20 cellular contexts compared by ENCODE assay signal in the genomic region with DNA sequence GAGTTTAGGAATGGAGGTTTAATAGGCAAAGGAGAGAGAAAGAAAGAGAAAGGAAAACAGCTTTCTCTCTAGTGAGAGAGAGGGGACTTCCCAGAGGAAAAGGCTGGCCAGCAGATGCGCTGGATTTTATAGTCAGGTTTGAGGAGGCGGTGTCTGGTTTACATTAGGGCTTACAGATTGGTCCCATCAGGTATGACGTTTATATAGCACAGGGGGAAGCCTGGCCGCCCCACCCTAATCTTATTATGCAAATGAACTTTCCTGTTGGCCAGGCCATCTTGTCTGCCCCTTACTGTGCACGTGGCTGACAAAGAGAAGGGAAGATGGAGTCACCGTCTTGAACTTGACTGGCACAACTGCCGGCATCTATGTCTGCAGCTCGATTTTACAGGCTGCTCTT.
"Had no signal": no experiment of that assay in that cellular context is flagged by ENCODE, and none has a peak within 500 bp of the region (broad histone marks: within the 10 kb centered on the region; RNA-seq: fewer than 3 reads in every experiment).

No MANE protein-coding gene starts in this region.

- DNase-seq: activated B cell treated with CpG ODN at 0.5 μM for 24 hours; activated CD4-positive, alpha-beta T cell treated with anti-CD3 and anti-CD28 coated beads, Interleukin-2, amount 10 ng/mL, durations not matched to agents 24 days and 14 days; activated CD8-positive, alpha-beta memory T cell treated with anti-CD3 and anti-CD28 coated beads for 24 hours; activated naive CD4-positive, alpha-beta T cell treated with anti-CD3 and anti-CD28 coated beads, Interleukin-2, amount 50 U/mL, for 16 hours; body of pancreas; foreskin melanocyte; heart right ventricle; left ventricle myocardium superior; stimulated activated CD4-positive, alpha-beta T cell treated with anti-CD3 and anti-CD28 coated beads, Interleukin-4, amount 100 ng/mL, for 4 hours; stimulated activated naive CD8-positive, alpha-beta T cell treated with anti-CD3 and anti-CD28 coated beads, Interleukin-15, amount 100 ng/mL, for 72 hours; T-helper 17 cell had no signal

- H3K4me1 Mint-ChIP-seq: activated B cell treated with CpG ODN at 0.5 μM for 24 hours; activated CD4-positive, alpha-beta T cell treated with anti-CD3 and anti-CD28 coated beads, Interleukin-2, amount 10 ng/mL, durations not matched to agents 24 days and 14 days; stimulated activated naive CD8-positive, alpha-beta T cell treated with anti-CD3 and anti-CD28 coated beads, Interleukin-15, amount 100 ng/mL, for 72 hours; T-helper 17 cell had no signal

- ATAC-seq: body of pancreas, heart right ventricle, left ventricle myocardium superior, T-helper 17 cell had no signal

- H3K4me1 ChIP-seq: body of pancreas had no signal

- H3K27me3 ChIP-seq: body of pancreas, esophagus muscularis mucosa, heart right ventricle, right atrium auricular region had no signal

- H3K27ac Mint-ChIP-seq: activated B cell treated with CpG ODN at 0.5 μM for 24 hours; activated CD4-positive, alpha-beta T cell treated with anti-CD3 and anti-CD28 coated beads, Interleukin-2, amount 10 ng/mL, durations not matched to agents 24 days and 14 days; mesothelial cell of epicardium; stimulated activated naive CD8-positive, alpha-beta T cell treated with anti-CD3 and anti-CD28 coated beads, Interleukin-15, amount 100 ng/mL, for 72 hours; T-helper 17 cell had no signal

- H3K36me3 ChIP-seq: esophagus muscularis mucosa, heart right ventricle, neutrophil, right atrium auricular region had no signal

- H3K36me3 Mint-ChIP-seq: mesothelial cell of epicardium had no signal

- H3K4me3 Mint-ChIP-seq: activated B cell treated with CpG ODN at 0.5 μM for 24 hours; activated CD4-positive, alpha-beta T cell treated with anti-CD3 and anti-CD28 coated beads, Interleukin-2, amount 10 ng/mL, durations not matched to agents 24 days and 14 days; mesothelial cell of epicardium; stimulated activated naive CD8-positive, alpha-beta T cell treated with anti-CD3 and anti-CD28 coated beads, Interleukin-15, amount 100 ng/mL, for 72 hours; T-helper 17 cell had no signal

- H3K27ac ChIP-seq: body of pancreas, esophagus muscularis mucosa, heart right ventricle, neutrophil, right atrium auricular region had no signal

- H3K4me3 ChIP-seq: body of pancreas, esophagus muscularis mucosa, heart right ventricle, right atrium auricular region, skin epidermis had no signal

- FAIRE-seq: endometrium, islet of Langerhans, TTC549, urothelium cell line had no signal
